ENCODE assay signal across 21 cellular contexts in the genomic region with DNA sequence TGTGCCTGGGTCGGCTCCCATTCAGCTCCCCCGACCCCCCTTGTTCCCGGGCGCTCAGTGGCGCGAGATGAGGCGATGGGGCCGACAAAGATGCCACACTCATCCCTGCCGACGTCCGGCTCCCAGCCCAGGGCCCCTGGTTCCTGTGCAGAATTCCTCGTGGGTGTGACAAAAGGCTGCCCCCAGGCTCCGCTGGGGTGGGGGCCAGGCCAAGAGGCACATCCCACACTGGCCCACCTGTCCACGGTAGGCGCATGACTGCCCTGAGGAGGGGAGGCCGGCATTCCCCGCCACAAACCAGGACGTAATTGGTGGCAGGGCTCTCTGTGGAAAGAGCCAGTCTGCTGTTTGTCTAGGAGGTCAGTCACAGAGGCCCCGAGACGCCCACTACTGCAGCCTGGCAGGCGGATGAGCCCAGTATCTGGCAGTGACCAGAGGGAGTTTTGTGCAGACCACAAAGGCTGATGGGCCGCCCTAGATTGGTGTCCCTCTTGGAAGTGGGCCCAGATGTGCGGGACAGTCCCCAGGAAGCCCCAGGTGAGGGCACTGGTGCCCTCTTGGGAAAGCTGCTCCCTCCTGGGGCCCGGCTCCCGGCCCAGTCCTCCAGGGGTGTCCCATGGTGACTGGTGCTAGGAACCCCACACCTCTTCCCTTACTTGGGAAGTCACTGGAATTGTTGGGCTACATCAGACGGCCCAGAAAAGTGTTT. TPM values are rescaled to one million over a fixed set of nuclear protein-coding genes. Genes with fewer than 3 reads are reported as not detected.
A peak's percentile ranks its signal among the peaks of the same experiment; 100 is the strongest.
DNase-seq lines count a peak whose midpoint lies in the region; ATAC-seq, FAIRE-seq and TF ChIP-seq lines count a peak whose summit lies in the region.
"Had no signal": no experiment of that assay in that cellular context is flagged by ENCODE, and none has a peak within 500 bp of the region (broad histone marks: within the 10 kb centered on the region; RNA-seq: fewer than 3 reads in every experiment).

No MANE protein-coding gene starts in this region.

- BruUV-seq in HepG2 (replicated peaks; lab: Mats Ljungman, UMichigan): no TSS peak

- TF ChIP-seq POLR2A in heart left ventricle (IDR thresholded peaks at IDR 0.05) (no peak), HepG2 (IDR thresholded peaks at IDR 0.05; ENCODE audit: insufficient read depth in 1 of 2, low read depth in 2 of 2, low read length in 2 of 2) (no peak; a peak in 1 of 4 replicates), spleen (IDR thresholded peaks at IDR 0.05) (no peak)

- H3K36me3 ChIP-seq in heart left ventricle (peaks cover 0 to 81% (median 50%) of the 10 kb centered on the region in 9 donors), HepG2 (replicated peaks in 1 of 2; ENCODE audit: control insufficient read depth in 1 of 2, insufficient read depth in 2 of 2, low read length in 2 of 2) (peaks cover 37 to 72% of the 10 kb centered on the region in 2 experiments), spleen (peaks cover 0 to 84% (median 23%) of the 10 kb centered on the region in 6 donors)

- peaks cover 34% of the 10 kb centered on the region for H3K79me2 ChIP-seq in HepG2 (ENCODE audit: insufficient read depth, low read length)

- intact Hi-C loops in heart left ventricle (cut with DNase I) (loop anchor here in 3 of 10 donors (10.0 kb wide), 3 partner anchors 202 to 722 kb away; no protein-coding TSS in a partner anchor), Right ventricle myocardium superior (cut with DNase I) (no loop called here), HepG2 (cut with micrococcal nuclease; ENCODE audit: unreplicated experiment) (loop anchor here (10.0 kb wide), 2 partner anchors 152 to 542 kb away; no protein-coding TSS in a partner anchor), spleen (cut with DNase I; ENCODE audit: low total_unique reads) (no loop called here)

- H3K9me3 ChIP-seq in heart left ventricle (no peaks in the 10 kb centered on the region), HepG2 (ENCODE audit: low read length) (no peaks in the 10 kb centered on the region), spleen (no peaks in the 10 kb centered on the region)
- H3K9me3 ChIP-seq: vagina had no signal

- no peak overlapping the region for H3K4me2 ChIP-seq in HepG2 (ENCODE audit: low read depth, low read length)

- no peak for TF ChIP-seq RAD21 in HepG2 (CRISPR knock-in tag; IDR thresholded peaks at IDR 0.05)

- POLR2A ChIA-PET in HepG2 (lab: Yijun Ruan, JAX): interaction anchor here (1.3 to 5.5 kb wide), 2 partner anchors 11 to 28 kb away, joined by 4 to 40 read pairs; a partner anchor contains a TSS

- H3K4me1 ChIP-seq in heart left ventricle (peaks cover 6 to 70% (median 47%) of the 10 kb centered on the region in 12 donors), HepG2 (ENCODE audit: insufficient read depth, low read length) (peaks cover 35% of the 10 kb centered on the region), spleen (peaks cover 15 to 79% (median 38%) of the 10 kb centered on the region in 6 donors)

- peak in 1 of 5 donors; percentile 49 for DNase-seq in heart left ventricle
- no peak for DNase-seq in Right ventricle myocardium superior
- peak; percentile 26 for DNase-seq in SK-N-DZ (ENCODE audit: low spot score)
- DNase-seq in HepG2 (ENCODE audit: low spot score): no peak
- peak; percentile 67 for DNase-seq in spleen
- no peak for DNase-seq in DMS114 treated with DMSO at 0.1 percent for 48 hours (lab: John Stamatoyannopoulos, UW; ENCODE audit: unreplicated experiment)
- DNase-seq: activated B cell treated with CpG ODN at 0.5 μM for 24 hours; activated CD8-positive, alpha-beta memory T cell treated with anti-CD3 and anti-CD28 coated beads for 24 hours; amniotic stem cell; foreskin fibroblast; naive B cell; NCI-H1048; NCI-H526; stimulated activated CD4-positive, alpha-beta T cell treated with anti-CD3 and anti-CD28 coated beads, Interleukin-1b, Interleukin-23, amount 100 ng/mL, for 48 hours; T-cell had no signal

- CTCF ChIA-PET in HepG2 (lab: Yijun Ruan, JAX; ENCODE audit: low intra/inter-chr PET ratio, low total read pairs): interaction anchor here (4.1 kb wide), 1 partner anchor 24 kb away, joined by 26 read pairs; no protein-coding TSS in a partner anchor

- H2AFZ ChIP-seq in HepG2 (ENCODE audit: low read length): no peak overlapping the region

- H3K9ac ChIP-seq in HepG2 (ENCODE audit: insufficient read depth, low read depth, low read length): no peak overlapping the region

- peaks cover 0 to 6% (median 0%) of the 10 kb centered on the region in 9 donors for H3K27me3 ChIP-seq in heart left ventricle
- H3K27me3 ChIP-seq in HepG2 (ENCODE audit: control insufficient read depth in 1 of 2, insufficient read depth in 2 of 2, low read length in 2 of 2): no peaks in the 10 kb centered on the region
- H3K27me3 ChIP-seq in spleen (replicated peaks in 1 of 7): peaks cover 0 to 25% (median 4%) of the 10 kb centered on the region in 7 donors
- H3K27me3 ChIP-seq: vagina had no signal

- TF ChIP-seq CTCF in heart left ventricle (IDR thresholded peaks at IDR 0.05) (no peak), HepG2 (CRISPR knock-in tag; IDR thresholded peaks at IDR 0.05) (no peak), spleen (IDR thresholded peaks at IDR 0.05 in 8 of 11, conservative IDR thresholded peaks at IDR 0.05 in 3 of 11) (no peak)

- in situ Hi-C loops in HepG2 (cut with HindIII; ENCODE audit: extremely low pct_ligation_motif_present, low pct_unique_long_range_greater_than_20kb): loop anchor here (25.0 kb wide), 1 partner anchor 209 kb away; no protein-coding TSS in a partner anchor

- no peak for FAIRE-seq in HepG2 (lab: Jason Lieb, UNC)

- TF ChIP-seq EP300 in HepG2 (IDR thresholded peaks at IDR 0.05; ENCODE audit: low read depth in 2 of 2, low read length in 2 of 2) (no peak), HepG2 (CRISPR knock-in tag; IDR thresholded peaks at IDR 0.05; ENCODE audit: borderline replicate concordance) (no peak)

- H3K27ac ChIP-seq in heart left ventricle (peak overlapping the region in 9 of 12 donors; percentile 5 to 55 (median 35)), HepG2 (ENCODE audit: extremely low read length, insufficient read depth, low read length) (no peak overlapping the region), spleen (no peak overlapping the region)
- H3K27ac ChIP-seq: vagina had no signal

- WGBS in heart left ventricle, 4 donors: 63 to 78% (median 67%) methylated on average over 12 to 26 of the region's 26 CpGs
- WGBS in HepG2 (ENCODE audit: low lambda C conversion rate): 96% methylated on average over 14 of the region's 26 CpGs
- 82 to 89% (median 86%) methylated on average over 3 to 26 of the region's 26 CpGs for WGBS in spleen, 5 donors

- no peak overlapping the region for H3K4me3 ChIP-seq in heart left ventricle
- no peak overlapping the region for H3K4me3 ChIP-seq in HepG2 (replicated peaks in 1 of 3; ENCODE audit: insufficient read depth in 1 of 3, low read depth in 2 of 3, low read length in 3 of 3)
- H3K4me3 ChIP-seq in spleen: no peak overlapping the region
- H3K4me3 ChIP-seq: vagina had no signal

- ATAC-seq in heart left ventricle (no peak), Right ventricle myocardium superior (ENCODE audit: poor library complexity) (no peak), HepG2 (no peak), GM18868 (IDR thresholded peaks at IDR 0.05; ENCODE audit: unreplicated experiment) (no peak), GM21528 (IDR thresholded peaks at IDR 0.05; ENCODE audit: low FRiP score, unreplicated experiment) (no peak)
- ATAC-seq: T-cell had no signal

- peaks cover 43% of the 10 kb centered on the region for H4K20me1 ChIP-seq in HepG2 (ENCODE audit: insufficient read depth, low read length)

RNA-seq across cellular contexts. Expression of a gene that starts 5.7 kb away (rescaled TPM):
- total RNA-seq in heart left ventricle: 100 to 1,000 TPM; 104 to 312 (median 162) TPM
- polyA plus RNA-seq in heart left ventricle: 10 to 100 TPM; 27.9 to 50.5 TPM
- 136 TPM for total RNA-seq in Right ventricle myocardium superior
- 242 and 248 TPM in 2 replicates for polyA plus RNA-seq in SK-N-DZ (2014; cell fraction: cytosol; rRNA removed)
- 196 and 220 TPM in 2 replicates for polyA plus RNA-seq in SK-N-DZ (2014; cell fraction: nucleus; rRNA removed)
- total RNA-seq in HepG2 (2016; rRNA removed; fragmentation: Illumina TruSeq; extraction: Trizol): 107 and 117 TPM in 2 replicates
- 18.0 and 19.0 TPM in 2 replicates for total RNA-seq in HepG2 (2016; cell fraction: cytosol; rRNA removed; fragmentation: Illumina TruSeq; extraction: Trizol; ENCODE audit: low read depth)
- 91.6 and 108 TPM in 2 replicates for total RNA-seq in HepG2 (2016; cell fraction: insoluble cytoplasmic fraction; rRNA removed; fragmentation: Illumina TruSeq; extraction: Trizol)
- total RNA-seq in HepG2 (2016; cell fraction: membrane; rRNA removed; fragmentation: Illumina TruSeq; extraction: Trizol): 58.9 and 60.9 TPM in 2 replicates
- total RNA-seq in HepG2 (2016; cell fraction: nucleus; rRNA removed; fragmentation: Illumina TruSeq; extraction: Trizol): 68.6 and 72.9 TPM in 2 replicates
- 126 and 136 TPM in 2 replicates for polyA plus RNA-seq in HepG2 (2011; rRNA removed)
- polyA plus RNA-seq in HepG2 (2011; cell fraction: cytosol; rRNA removed): 73.2 and 112 TPM in 2 replicates
- polyA plus RNA-seq in HepG2 (2011; cell fraction: nucleus; rRNA removed): 161 and 292 TPM in 2 replicates
- 60.9 and 65.2 TPM in 2 replicates for polyA plus RNA-seq in HepG2 (2012)
- polyA plus RNA-seq in HepG2 (2016; cell fraction: cytosol; fragmentation: Illumina TruSeq; extraction: Trizol; ENCODE audit: low read depth): 10.4 and 11.6 TPM in 2 replicates
- polyA plus RNA-seq in HepG2 (2016; cell fraction: insoluble cytoplasmic fraction; fragmentation: Illumina TruSeq; extraction: Trizol; ENCODE audit: low read depth): 75.4 and 106 TPM in 2 replicates
- polyA plus RNA-seq in HepG2 (2016; cell fraction: membrane; fragmentation: Illumina TruSeq; extraction: Trizol; ENCODE audit: low read depth): 24.6 and 25.9 TPM in 2 replicates
- 90.1 and 100 TPM in 2 replicates for polyA plus RNA-seq in HepG2 (2016; cell fraction: nucleus; fragmentation: Illumina TruSeq; extraction: Trizol; ENCODE audit: insufficient read depth, low read depth)
- 30.5 and 379 TPM in 2 replicates for polyA minus RNA-seq in HepG2 (2011; rRNA and poly(A)+ RNA removed; ENCODE audit: low replicate concordance)
- 191 and 225 TPM in 2 replicates for polyA minus RNA-seq in HepG2 (2011; cell fraction: cytosol; rRNA and poly(A)+ RNA removed)
- polyA minus RNA-seq in HepG2 (2011; cell fraction: nucleus; rRNA and poly(A)+ RNA removed): 120 and 156 TPM in 2 replicates
- total RNA-seq in spleen: 10 to 100 TPM; 14.3 to 96.6 (median 60.5) TPM
- polyA plus RNA-seq in spleen: 10 to 100 TPM in 1 of 3 donors, 1 to 10 TPM in 2; 4.3 to 22.7 (median 6.4) TPM

RNA-seq across cellular contexts. Expression of a gene that starts 28.5 kb away (rescaled TPM):
- total RNA-seq in heart left ventricle (10 to 100 TPM in 1 of 9 donors, 1 to 10 TPM in 8; 4.1 to 13.4 (median 8.4) TPM), Right ventricle myocardium superior (7.3 TPM), HepG2 (2016; rRNA removed; fragmentation: Illumina TruSeq; extraction: Trizol) (11.3 and 15.0 TPM in 2 replicates), spleen (10 to 100 TPM; 21.0 to 41.4 (median 31.3) TPM)
- polyA plus RNA-seq in heart left ventricle (10 to 100 TPM; 10.9 to 14.4 TPM), HepG2 (2011; rRNA removed) (11.8 and 13.8 TPM in 2 replicates), spleen (10 to 100 TPM; 17.5 to 32.3 (median 30.8) TPM)
- 22.1 and 25.3 TPM in 2 replicates for polyA plus RNA-seq in SK-N-DZ (2014; cell fraction: cytosol; rRNA removed)
- 38.9 and 46.6 TPM in 2 replicates for polyA plus RNA-seq in SK-N-DZ (2014; cell fraction: nucleus; rRNA removed)
- 9.2 and 10.5 TPM in 2 replicates for total RNA-seq in HepG2 (2016; cell fraction: cytosol; rRNA removed; fragmentation: Illumina TruSeq; extraction: Trizol; ENCODE audit: low read depth)
- total RNA-seq in HepG2 (2016; cell fraction: insoluble cytoplasmic fraction; rRNA removed; fragmentation: Illumina TruSeq; extraction: Trizol): 9.0 and 17.0 TPM in 2 replicates
- 11.5 and 13.4 TPM in 2 replicates for total RNA-seq in HepG2 (2016; cell fraction: membrane; rRNA removed; fragmentation: Illumina TruSeq; extraction: Trizol)
- total RNA-seq in HepG2 (2016; cell fraction: nucleus; rRNA removed; fragmentation: Illumina TruSeq; extraction: Trizol): 17.6 and 20.5 TPM in 2 replicates
- 9.3 TPM in 2 replicates for polyA plus RNA-seq in HepG2 (2011; cell fraction: cytosol; rRNA removed)
- 32.0 and 35.0 TPM in 2 replicates for polyA plus RNA-seq in HepG2 (2011; cell fraction: nucleus; rRNA removed)
- polyA plus RNA-seq in HepG2 (2012): 10.6 and 11.8 TPM in 2 replicates
- polyA plus RNA-seq in HepG2 (2016; cell fraction: cytosol; fragmentation: Illumina TruSeq; extraction: Trizol; ENCODE audit: low read depth): 5.3 and 6.8 TPM in 2 replicates
- 13.9 and 14.6 TPM in 2 replicates for polyA plus RNA-seq in HepG2 (2016; cell fraction: insoluble cytoplasmic fraction; fragmentation: Illumina TruSeq; extraction: Trizol; ENCODE audit: low read depth)
- polyA plus RNA-seq in HepG2 (2016; cell fraction: membrane; fragmentation: Illumina TruSeq; extraction: Trizol; ENCODE audit: low read depth): 9.0 and 9.4 TPM in 2 replicates
- polyA plus RNA-seq in HepG2 (2016; cell fraction: nucleus; fragmentation: Illumina TruSeq; extraction: Trizol; ENCODE audit: insufficient read depth, low read depth): 40.5 and 43.2 TPM in 2 replicates
- polyA minus RNA-seq in HepG2 (2011; rRNA and poly(A)+ RNA removed; ENCODE audit: low replicate concordance): 17.9 and 33.2 TPM in 2 replicates
- polyA minus RNA-seq in HepG2 (2011; cell fraction: cytosol; rRNA and poly(A)+ RNA removed): 4.6 TPM in 2 replicates
- polyA minus RNA-seq in HepG2 (2011; cell fraction: nucleus; rRNA and poly(A)+ RNA removed): 22.3 and 29.4 TPM in 2 replicates

RNA-seq across cellular contexts. Expression of a gene that starts 57.2 kb away (rescaled TPM):
- not detected for total RNA-seq in heart left ventricle
- not detected for polyA plus RNA-seq in heart left ventricle
- total RNA-seq in Right ventricle myocardium superior: not detected
- polyA plus RNA-seq in SK-N-DZ (2014; cell fraction: cytosol; rRNA removed): not detected in 2 replicates
- polyA plus RNA-seq in SK-N-DZ (2014; cell fraction: nucleus; rRNA removed): not detected in 2 replicates
- total RNA-seq in HepG2 (2016; rRNA removed; fragmentation: Illumina TruSeq; extraction: Trizol): not detected in 2 replicates
- not detected in 2 replicates for total RNA-seq in HepG2 (2016; cell fraction: cytosol; rRNA removed; fragmentation: Illumina TruSeq; extraction: Trizol; ENCODE audit: low read depth)
- total RNA-seq in HepG2 (2016; cell fraction: insoluble cytoplasmic fraction; rRNA removed; fragmentation: Illumina TruSeq; extraction: Trizol): 0.04 TPM in 1 of 2 replicates, not detected in the other
- not detected in 2 replicates for total RNA-seq in HepG2 (2016; cell fraction: membrane; rRNA removed; fragmentation: Illumina TruSeq; extraction: Trizol)
- total RNA-seq in HepG2 (2016; cell fraction: nucleus; rRNA removed; fragmentation: Illumina TruSeq; extraction: Trizol): not detected in 2 replicates
- polyA plus RNA-seq in HepG2 (2011; rRNA removed): 0.07 and 0.16 TPM in 2 replicates
- polyA plus RNA-seq in HepG2 (2011; cell fraction: cytosol; rRNA removed): 0.03 and 0.06 TPM in 2 replicates
- 0.62 and 0.74 TPM in 2 replicates for polyA plus RNA-seq in HepG2 (2011; cell fraction: nucleus; rRNA removed)
- polyA plus RNA-seq in HepG2 (2012): 0.08 and 0.11 TPM in 2 replicates
- polyA plus RNA-seq in HepG2 (2016; cell fraction: cytosol; fragmentation: Illumina TruSeq; extraction: Trizol; ENCODE audit: low read depth): not detected in 2 replicates
- polyA plus RNA-seq in HepG2 (2016; cell fraction: insoluble cytoplasmic fraction; fragmentation: Illumina TruSeq; extraction: Trizol; ENCODE audit: low read depth): not detected in 2 replicates
- polyA plus RNA-seq in HepG2 (2016; cell fraction: membrane; fragmentation: Illumina TruSeq; extraction: Trizol; ENCODE audit: low read depth): not detected in 2 replicates
- 0.36 and 0.37 TPM in 2 replicates for polyA plus RNA-seq in HepG2 (2016; cell fraction: nucleus; fragmentation: Illumina TruSeq; extraction: Trizol; ENCODE audit: insufficient read depth, low read depth)
- 0.21 TPM in 1 of 2 replicates, not detected in the other for polyA minus RNA-seq in HepG2 (2011; rRNA and poly(A)+ RNA removed; ENCODE audit: low replicate concordance)
- polyA minus RNA-seq in HepG2 (2011; cell fraction: cytosol; rRNA and poly(A)+ RNA removed): not detected in 2 replicates
- not detected in 2 replicates for polyA minus RNA-seq in HepG2 (2011; cell fraction: nucleus; rRNA and poly(A)+ RNA removed)
- not detected for total RNA-seq in spleen
- polyA plus RNA-seq in spleen: not detected
- total RNA-seq: activated B cell treated with CpG ODN at 0.5 μM for 24 hours; activated T-helper 2 cell treated with anti-CD3 and anti-CD28 coated beads, Interferon-gamma antibody, Interleukin-2, Interleukin-4, amounts not matched to agents 10 μg/mL and 5 μg/mL and 100 μg/mL, durations not matched to agents 14 hours and 24 hours and 36 hours; lower leg skin; OCI-LY7; vagina had no signal

Comparison
In these comparisons a context has a peak if more than half of its experiments do, and no peak if none do; other contexts are left out.
1. DNase-seq: peak in SK-N-DZ (single experiment) and spleen (single experiment); none in Right ventricle myocardium superior (single experiment), HepG2 (single experiment) and DMS114 treated with DMSO at 0.1 percent for 48 hours (single experiment).
2. H3K27ac ChIP-seq: peak in heart left ventricle (9 of 12); none in HepG2 (single experiment) and spleen (0 of 8).